In genomic region chr5:14472986-14473567, GRCh38 we compare ENCODE assay signal across 11 cellular contexts.
"Had no signal": no experiment of that assay in that cellular context is flagged by ENCODE, and none has a peak within 500 bp of the region (broad histone marks: within the 10 kb centered on the region; RNA-seq: fewer than 3 reads in every experiment).

No MANE protein-coding gene starts in this region.

- H3K4me3 Mint-ChIP-seq: activated CD8-positive, alpha-beta T cell treated with anti-CD3 and anti-CD28 coated beads, Interleukin-2, amount 10 ng/mL, durations not matched to agents 7 days and 5 days; stimulated activated naive CD8-positive, alpha-beta T cell treated with anti-CD3 and anti-CD28 coated beads, Interleukin-15, amount 100 ng/mL, for 72 hours had no signal

- H3K9me3 Mint-ChIP-seq: stimulated activated naive CD8-positive, alpha-beta T cell treated with anti-CD3 and anti-CD28 coated beads, Interleukin-15, amount 100 ng/mL, for 72 hours had no signal

- DNase-seq: activated CD4-positive, alpha-beta T cell treated with anti-CD3 and anti-CD28 coated beads for 4 hours; activated CD8-positive, alpha-beta memory T cell treated with anti-CD3 and anti-CD28 coated beads, Interleukin-2, amount 50 U/mL, for 48 hours; activated CD8-positive, alpha-beta T cell treated with anti-CD3 and anti-CD28 coated beads, Interleukin-2, amount 10 ng/mL, durations not matched to agents 7 days and 5 days; activated naive CD4-positive, alpha-beta T cell treated with Interleukin-2 at 50 U/mL for 16 hours; caudate nucleus; colonic mucosa; ovary; stimulated activated CD4-positive, alpha-beta T cell treated with anti-CD3 and anti-CD28 coated beads, Interleukin-4, amount 100 ng/mL, for 4 hours; stimulated activated naive CD8-positive, alpha-beta T cell treated with anti-CD3 and anti-CD28 coated beads, Interleukin-15, amount 100 ng/mL, for 72 hours; T1000; testis had no signal

- H3K4me1 Mint-ChIP-seq: stimulated activated naive CD8-positive, alpha-beta T cell treated with anti-CD3 and anti-CD28 coated beads, Interleukin-15, amount 100 ng/mL, for 72 hours had no signal

- H3K27ac Mint-ChIP-seq: activated CD8-positive, alpha-beta T cell treated with anti-CD3 and anti-CD28 coated beads, Interleukin-2, amount 10 ng/mL, durations not matched to agents 7 days and 5 days had no signal

- H3K36me3 ChIP-seq: colonic mucosa, ovary had no signal

- H3K4me1 ChIP-seq: colonic mucosa had no signal

- H3K27me3 ChIP-seq: colonic mucosa, ovary, testis had no signal

- H3K4me3 ChIP-seq: colonic mucosa, ovary, testis had no signal

- H3K9me3 ChIP-seq: colonic mucosa, ovary, testis had no signal

- ATAC-seq: activated CD8-positive, alpha-beta T cell treated with anti-CD3 and anti-CD28 coated beads, Interleukin-2, amount 10 ng/mL, durations not matched to agents 7 days and 5 days; stimulated activated naive CD8-positive, alpha-beta T cell treated with anti-CD3 and anti-CD28 coated beads, Interleukin-15, amount 100 ng/mL, for 72 hours had no signal

- H3K27ac ChIP-seq: colonic mucosa, ovary, testis had no signal
